ENCODE assay signal across 28 cellular contexts in the genomic region with DNA sequence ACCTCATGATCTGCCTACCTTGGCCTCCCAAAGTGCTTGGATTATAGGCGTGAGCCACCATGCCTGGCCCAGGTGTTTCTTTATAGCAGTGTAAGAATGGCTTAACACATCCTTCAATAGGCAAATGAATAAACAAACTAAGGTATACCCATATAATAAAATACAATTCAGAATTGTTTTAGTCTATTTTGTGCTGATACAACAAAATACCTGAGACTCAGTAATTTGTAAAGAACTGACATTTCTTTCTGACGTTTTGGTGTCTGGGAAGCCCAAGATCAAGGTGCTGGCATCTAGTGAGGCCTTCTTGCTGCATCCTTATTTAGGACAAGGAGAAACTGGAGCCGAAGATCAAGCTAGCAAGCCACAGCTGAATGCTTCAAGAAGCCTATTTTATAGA.
"Had no signal": no experiment of that assay in that cellular context is flagged by ENCODE, and none has a peak within 500 bp of the region (broad histone marks: within the 10 kb centered on the region; RNA-seq: fewer than 3 reads in every experiment).

No MANE protein-coding gene starts in this region.

- FAIRE-seq: endometrium, endothelial cell of umbilical vein, frontal cortex had no signal

- H3K27ac ChIP-seq: colonic mucosa, coronary artery, dorsolateral prefrontal cortex, epithelial cell of prostate, esophagus muscularis mucosa, esophagus squamous epithelium, foreskin keratinocyte, gastrocnemius medialis, gastroesophageal sphincter, heart left ventricle, heart right ventricle, hepatocyte had no signal

- H3K36me3 ChIP-seq: colonic mucosa, esophagus muscularis mucosa, esophagus squamous epithelium, gastrocnemius medialis, gastroesophageal sphincter, heart left ventricle, heart right ventricle had no signal

- H3K27me3 ChIP-seq: colonic mucosa, dorsolateral prefrontal cortex, esophagus muscularis mucosa, esophagus squamous epithelium, foreskin keratinocyte, gastrocnemius medialis, gastroesophageal sphincter, heart left ventricle, heart right ventricle, hepatocyte had no signal

- ATAC-seq: effector memory CD8-positive, alpha-beta T cell; esophagus mucosa; foreskin keratinocyte; gastrocnemius medialis; gastroesophageal sphincter; heart left ventricle; heart right ventricle had no signal

- DNase-seq: colonic mucosa; cortex of kidney; dermis blood vessel endothelial cell; dorsolateral prefrontal cortex; effector CD4-positive, alpha-beta T cell; effector CD8-positive, alpha-beta T cell; effector memory CD4-positive, alpha-beta T cell; effector memory CD8-positive, alpha-beta T cell; endodermal cell; erythroblast; esophagus squamous epithelium; foreskin fibroblast; foreskin keratinocyte; foreskin melanocyte; gastrocnemius medialis; glutamatergic neuron; head of caudate nucleus; heart left ventricle; heart right ventricle had no signal

- H3K9me3 ChIP-seq: colonic mucosa, gastrocnemius medialis had no signal

- H3K4me1 ChIP-seq: colonic mucosa, esophagus muscularis mucosa, esophagus squamous epithelium, foreskin keratinocyte, gastrocnemius medialis, gastroesophageal sphincter, heart left ventricle, heart right ventricle had no signal

- H3K79me2 ChIP-seq: hepatocyte had no signal

- H2AFZ ChIP-seq: hepatocyte had no signal

- H3K4me3 ChIP-seq: colonic mucosa, coronary artery, dorsolateral prefrontal cortex, esophagus muscularis mucosa, esophagus squamous epithelium, gastrocnemius medialis, gastroesophageal sphincter, heart left ventricle, heart right ventricle, hepatocyte had no signal

- H3K4me2 ChIP-seq: hepatocyte had no signal
